In genomic region chr18:47930086-47930843, GRCh38 we compare ENCODE assay signal across 8 cellular contexts. TPM values are rescaled to one million over a fixed set of nuclear protein-coding genes. Genes with fewer than 3 reads are reported as not detected.
DNase-seq lines count a peak whose midpoint lies in the region; ATAC-seq and TF ChIP-seq lines count a peak whose summit lies in the region.

TSS of gene SMAD2 (minus strand) at chr18:47930659. CDS start at chr18:47896756, 33,903 bp downstream.

- H3K27me3 ChIP-seq in naive thymus-derived CD4-positive, alpha-beta T cell (ENCODE audit: control insufficient read depth in 2 of 2, insufficient read depth in 2 of 2, low read length in 2 of 2) = no peaks in the 10 kb centered on the region

- DNase-seq in CMK (ENCODE audit: low read depth) = peak; percentile 58
- DNase-seq in GM20000 (ENCODE audit: low spot score) = peak; percentile 88
- peak; percentile 70 for DNase-seq in HT1080 (ENCODE audit: low read depth)
- peak; percentile 77 to 84 for DNase-seq in activated T-cell treated with anti-CD3 and anti-CD28 coated beads, Interleukin-2, amount 50 U/mL, for 72 hours
- peak; percentile 83 for DNase-seq in fibroblast of gingiva (ENCODE audit: low read depth)
- DNase-seq in naive thymus-derived CD4-positive, alpha-beta T cell = peak in 4 of 9 donors; percentile 64 to 91 (median 74)

- ATAC-seq in activated T-cell treated with anti-CD3 and anti-CD28 coated beads, Interleukin-2, amount 50 U/mL, for 72 hours (replicated peaks in 1 of 2) = peak; percentile 41 to 43
- peak; percentile 67 for ATAC-seq in naive thymus-derived CD4-positive, alpha-beta T cell
- peak; percentile 73 for ATAC-seq in stimulated activated memory B cell treated with anti-CD40 and anti-IgM and Interleukin-4, amounts not matched to agents 10 μg/mL and 1 μg/mL and 100 μg/mL, for 72 hours

- POLR2A ChIA-PET in naive thymus-derived CD4-positive, alpha-beta T cell (lab: Charles Lee) = interaction anchor here (0.7 to 2.3 kb wide), 14 partner anchors 9 to 780 kb away, joined by 3 to 57 read pairs (median 4); partner anchors contain the start of gene HDHD2

- peak within 1 kb of the TSS; percentile 82 to 93 for H3K4me3 Mint-ChIP-seq in activated T-cell treated with anti-CD3 and anti-CD28 coated beads, Interleukin-2, amount 50 U/mL, for 72 hours
- H3K4me3 Mint-ChIP-seq in naive thymus-derived CD4-positive, alpha-beta T cell = peak within 1 kb of the TSS; percentile 89 to 96 (median 91)
- peak within 1 kb of the TSS; percentile 89 for H3K4me3 Mint-ChIP-seq in stimulated activated memory B cell treated with anti-CD40 and anti-IgM and Interleukin-4, amounts not matched to agents 10 μg/mL and 1 μg/mL and 100 μg/mL, for 72 hours

- no peak for TF ChIP-seq CTCF in GM20000 (IDR thresholded peaks at IDR 0.05; ENCODE audit: extremely low read depth, missing control alignments)

- no peaks in the 10 kb centered on the region for H3K9me3 ChIP-seq in naive thymus-derived CD4-positive, alpha-beta T cell (ENCODE audit: control insufficient read depth in 2 of 3, low read length in 3 of 3)

- H3K36me3 ChIP-seq in naive thymus-derived CD4-positive, alpha-beta T cell (ENCODE audit: control insufficient read depth in 2 of 3, insufficient read depth in 3 of 3, low read length in 3 of 3) = peaks cover 0 to 2% (median 0%) of the 10 kb centered on the region in 3 experiments

- H3K27ac Mint-ChIP-seq in activated T-cell treated with anti-CD3 and anti-CD28 coated beads, Interleukin-2, amount 50 U/mL, for 72 hours = peak within 1 kb of the TSS; percentile 95
- H3K27ac Mint-ChIP-seq in naive thymus-derived CD4-positive, alpha-beta T cell = peak within 1 kb of the TSS; percentile 89 to 98 (median 94)
- H3K27ac Mint-ChIP-seq in stimulated activated memory B cell treated with anti-CD40 and anti-IgM and Interleukin-4, amounts not matched to agents 10 μg/mL and 1 μg/mL and 100 μg/mL, for 72 hours = peak within 1 kb of the TSS; percentile 77

- peaks cover 45% of the 10 kb centered on the region for H3K4me1 Mint-ChIP-seq in activated T-cell treated with anti-CD3 and anti-CD28 coated beads, Interleukin-2, amount 50 U/mL, for 72 hours (ENCODE audit: low read depth)
- H3K4me1 Mint-ChIP-seq in naive thymus-derived CD4-positive, alpha-beta T cell = peaks cover 46 to 55% (median 51%) of the 10 kb centered on the region in 7 donors
- peaks cover 46% of the 10 kb centered on the region for H3K4me1 Mint-ChIP-seq in stimulated activated memory B cell treated with anti-CD40 and anti-IgM and Interleukin-4, amounts not matched to agents 10 μg/mL and 1 μg/mL and 100 μg/mL, for 72 hours

- CTCF ChIA-PET in naive thymus-derived CD4-positive, alpha-beta T cell (lab: Charles Lee) = interaction anchor here (0.6 to 0.7 kb wide), 2 partner anchors 17 to 176 kb away, joined by 3 read pairs; no protein-coding TSS in a partner anchor

- intact Hi-C loops in naive thymus-derived CD4-positive, alpha-beta T cell (cut with micrococcal nuclease) = loop anchor here (1.0 to 10.0 kb wide), 19 partner anchors 23 to 1965 kb away; partner anchors contain the start of genes ATP5F1A (in 2 of the 2), HDHD2 (in 2 of the 2), IER3IP1 (in 2 of the 2) and CTIF (in 1 of the 2)

- peak within 1 kb of the TSS; percentile 64 for H3K4me3 ChIP-seq in naive thymus-derived CD4-positive, alpha-beta T cell (ENCODE audit: low read length)

- no peaks in the 10 kb centered on the region for H3K27me3 Mint-ChIP-seq in activated T-cell treated with anti-CD3 and anti-CD28 coated beads, Interleukin-2, amount 50 U/mL, for 72 hours (ENCODE audit: low read depth)
- H3K27me3 Mint-ChIP-seq in naive thymus-derived CD4-positive, alpha-beta T cell = peaks cover 0 to 12% (median 0%) of the 10 kb centered on the region in 5 donors
- no peaks in the 10 kb centered on the region for H3K27me3 Mint-ChIP-seq in stimulated activated memory B cell treated with anti-CD40 and anti-IgM and Interleukin-4, amounts not matched to agents 10 μg/mL and 1 μg/mL and 100 μg/mL, for 72 hours

- H3K36me3 Mint-ChIP-seq in activated T-cell treated with anti-CD3 and anti-CD28 coated beads, Interleukin-2, amount 50 U/mL, for 72 hours (ENCODE audit: insufficient read depth in 2 of 2) = peaks cover 1 to 4% of the 10 kb centered on the region in 2 donors
- peaks cover 0 to 22% (median 0%) of the 10 kb centered on the region in 5 donors for H3K36me3 Mint-ChIP-seq in naive thymus-derived CD4-positive, alpha-beta T cell
- H3K36me3 Mint-ChIP-seq in stimulated activated memory B cell treated with anti-CD40 and anti-IgM and Interleukin-4, amounts not matched to agents 10 μg/mL and 1 μg/mL and 100 μg/mL, for 72 hours = peaks cover 7% of the 10 kb centered on the region

- H3K9me3 Mint-ChIP-seq in activated T-cell treated with anti-CD3 and anti-CD28 coated beads, Interleukin-2, amount 50 U/mL, for 72 hours = no peaks in the 10 kb centered on the region
- no peaks in the 10 kb centered on the region for H3K9me3 Mint-ChIP-seq in naive thymus-derived CD4-positive, alpha-beta T cell
- no peaks in the 10 kb centered on the region for H3K9me3 Mint-ChIP-seq in stimulated activated memory B cell treated with anti-CD40 and anti-IgM and Interleukin-4, amounts not matched to agents 10 μg/mL and 1 μg/mL and 100 μg/mL, for 72 hours

- H3K4me1 ChIP-seq in naive thymus-derived CD4-positive, alpha-beta T cell (ENCODE audit: control insufficient read depth in 2 of 2, insufficient read depth in 2 of 2, low read length in 2 of 2) = peaks cover 20 to 42% of the 10 kb centered on the region in 2 donors

- peak within 1 kb of the TSS; percentile 91 for H3K27ac ChIP-seq in naive thymus-derived CD4-positive, alpha-beta T cell (ENCODE audit: low read depth, low read length)

TF ChIP-seq in PFSK-1, 5 proteins besides CTCF, POLR2A, EP300 and RAD21:
- TF ChIP-seq FOXP2 (optimal IDR thresholded peaks at IDR 0.05; ENCODE audit: borderline replicate concordance, extremely low read depth, extremely low read length, insufficient read depth) (peak; percentile 50), REST (IDR thresholded peaks at IDR 0.05; ENCODE audit: insufficient read depth in 1 of 2, low read depth in 2 of 2, low read length in 2 of 2) (0 out of 4 replicates have a peak, but pooled peaks of 1 of the 2 experiments have one; percentile 34), SIN3A (IDR thresholded peaks at IDR 0.05; ENCODE audit: borderline replicate concordance, insufficient read depth, low read length) (0 out of 2 replicates have a peak, but pooled peaks have one; percentile 60), TAF1 (IDR thresholded peaks at IDR 0.05; ENCODE audit: borderline replicate concordance, insufficient read depth, low read length) (no peak), POLR2AphosphoS5 (IDR thresholded peaks at IDR 0.05; ENCODE audit: low read depth, low read length) (no peak)

RNA-seq across cellular contexts. Expression of gene SMAD2, which starts in this region (rescaled TPM):
- 72.0 and 72.7 TPM in 2 replicates for total RNA-seq in HT1080 (2014; rRNA removed; shearing (Covaris generic))
- polyA plus RNA-seq in HT1080 (2015; cell fraction: cytosol; rRNA removed) = 73.3 and 89.9 TPM in 2 replicates
- 49.0 and 53.1 TPM in 2 replicates for polyA plus RNA-seq in HT1080 (2015; cell fraction: nucleus; rRNA removed)
- polyA plus RNA-seq in PFSK-1 (2012; ENCODE audit: insufficient read length, low read depth) = 54.3 TPM
- 100 to 1,000 TPM; 249 to 310 TPM for total RNA-seq in activated T-cell treated with anti-CD3 and anti-CD28 coated beads, Interleukin-2, amount 50 U/mL, for 72 hours
- total RNA-seq in naive thymus-derived CD4-positive, alpha-beta T cell = 100 to 1,000 TPM; 100 to 164 (median 144) TPM
- polyA plus RNA-seq in naive thymus-derived CD4-positive, alpha-beta T cell = 100 to 1,000 TPM in 1 of 2 donors, 10 to 100 TPM in 1; 91.3 to 111 TPM
